ENCODE assay signal across 23 cellular contexts in genomic region chr6:101572627-101573026, GRCh38.
"Had no signal": no experiment of that assay in that cellular context is flagged by ENCODE, and none has a peak within 500 bp of the region (broad histone marks: within the 10 kb centered on the region; RNA-seq: fewer than 3 reads in every experiment).

No MANE protein-coding gene starts in this region.

- H3K9me3 ChIP-seq: left ventricle myocardium inferior, neutrophil, psoas muscle, right lobe of liver, tibial nerve, uterus had no signal

- H3K4me1 ChIP-seq: left ventricle myocardium inferior, neural progenitor cell, parathyroid adenoma, psoas muscle, right lobe of liver, tibial nerve, uterus had no signal

- H3K27ac ChIP-seq: left ventricle myocardium inferior, neural progenitor cell, neutrophil, parathyroid adenoma, psoas muscle, right lobe of liver, tibial nerve, uterus had no signal

- H3K4me3 ChIP-seq: left ventricle myocardium inferior, lung, neural progenitor cell, psoas muscle, right lobe of liver, smooth muscle cell, tibial nerve, uterus had no signal

- DNase-seq: islet precursor cell; left ventricle myocardium inferior; mesendoderm; naive B cell; natural killer cell; nephron progenitor cell; occipital lobe; psoas muscle; right lobe of liver; stimulated activated CD4-positive, alpha-beta T cell treated with anti-CD3 and anti-CD28 coated beads, Interleukin-1b, Interleukin-23, amount 100 ng/mL, for 48 hours; stimulated activated CD4-positive, alpha-beta T cell treated with anti-CD3 and anti-CD28 coated beads, Interleukin-2, amount 100 ng/mL, for 48 hours; stimulated activated CD4-positive, alpha-beta T cell treated with anti-CD3 and anti-CD28 coated beads, Interleukin-4, amount 100 ng/mL, for 4 hours; stimulated activated CD8-positive, alpha-beta memory T cell treated with anti-CD3 and anti-CD28 coated beads, Interleukin-4, amount 100 ng/mL, for 48 hours; stimulated activated naive CD4-positive, alpha-beta T cell treated with Interleukin-2 at 50 U/mL for 16 hours; stimulated activated naive CD8-positive, alpha-beta T cell treated with anti-CD3 and anti-CD28 coated beads, Interleukin-15, amount 100 ng/mL, for 72 hours; substantia nigra; uterus had no signal

- H3K36me3 ChIP-seq: left ventricle myocardium inferior, neural progenitor cell, neutrophil, right lobe of liver, tibial nerve, uterus had no signal
